In genomic region chr13:76828316-76828741, GRCh38 we compare ENCODE assay signal across 13 cellular contexts. TPM values are rescaled to one million over a fixed set of nuclear protein-coding genes. Genes with fewer than 3 reads are reported as not detected.
DNase-seq lines count a peak whose midpoint lies in the region; ATAC-seq lines count a peak whose summit lies in the region.
"Had no signal": no experiment of that assay in that cellular context is flagged by ENCODE, and none has a peak within 500 bp of the region (broad histone marks: within the 10 kb centered on the region; RNA-seq: fewer than 3 reads in every experiment).

No MANE protein-coding gene starts in this region.

- no peaks in the 10 kb centered on the region for H3K36me3 Mint-ChIP-seq in effector memory CD8-positive, alpha-beta T cell (ENCODE audit: insufficient read depth)

- DNase-seq in AG20443 (ENCODE audit: low spot score) (peak; percentile 31), NCI-H69 (lab: John Stamatoyannopoulos, UW) (peak; percentile 87), AML-193 (lab: John Stamatoyannopoulos, UW) (no peak), HT-29 (ENCODE audit: low spot score) (no peak)
- DNase-seq in effector memory CD8-positive, alpha-beta T cell, result no peak
- DNase-seq: Calu3, cortex of kidney, head of caudate nucleus, SW 1271 had no signal

- ATAC-seq in GM18520 (IDR thresholded peaks at IDR 0.05; ENCODE audit: unreplicated experiment), result peak; percentile 58
- peak; percentile 51 for ATAC-seq in HG02642 (IDR thresholded peaks at IDR 0.05; ENCODE audit: poor library complexity, unreplicated experiment)
- ATAC-seq in GM19023 (IDR thresholded peaks at IDR 0.05; ENCODE audit: unreplicated experiment), result no peak
- ATAC-seq in effector memory CD8-positive, alpha-beta T cell (replicated peaks), result no peak

- H3K27ac Mint-ChIP-seq in effector memory CD8-positive, alpha-beta T cell, result no peak overlapping the region
- H3K27ac Mint-ChIP-seq: activated T-helper 1 cell treated with anti-CD3 and anti-CD28 coated beads, Interleukin-12 subunit alpha, Interleukin-12 subunit beta, Interleukin-2, Interleukin-4 antibody, amounts not matched to agents 30 ng/mL and 10 ng/mL and 1 ng/mL, durations not matched to agents 14 hours and 24 hours and 36 hours had no signal

- no peaks in the 10 kb centered on the region for H3K4me1 Mint-ChIP-seq in effector memory CD8-positive, alpha-beta T cell (ENCODE audit: low read depth in 2 of 2)

- H3K9me3 Mint-ChIP-seq in effector memory CD8-positive, alpha-beta T cell, result no peaks in the 10 kb centered on the region
- H3K9me3 Mint-ChIP-seq: activated T-helper 1 cell treated with anti-CD3 and anti-CD28 coated beads, Interleukin-12 subunit alpha, Interleukin-12 subunit beta, Interleukin-2, Interleukin-4 antibody, amounts not matched to agents 30 ng/mL and 10 ng/mL and 1 ng/mL, durations not matched to agents 14 hours and 24 hours and 36 hours had no signal

- H3K4me3 Mint-ChIP-seq in effector memory CD8-positive, alpha-beta T cell, result no peak overlapping the region
- H3K4me3 Mint-ChIP-seq: activated T-helper 1 cell treated with anti-CD3 and anti-CD28 coated beads, Interleukin-12 subunit alpha, Interleukin-12 subunit beta, Interleukin-2, Interleukin-4 antibody, amounts not matched to agents 30 ng/mL and 10 ng/mL and 1 ng/mL, durations not matched to agents 14 hours and 24 hours and 36 hours had no signal

- peaks cover 30 to 56% of the 10 kb centered on the region in 2 donors for H3K27me3 Mint-ChIP-seq in effector memory CD8-positive, alpha-beta T cell

RNA-seq across cellular contexts. Expression of gene KCTD12, which starts 57.9 kb away (rescaled TPM):
- total RNA-seq in HT-29 (2014; rRNA removed; shearing (Covaris generic)), result 6.4 and 7.4 TPM in 2 replicates

Comparison
In these comparisons a context has a peak if more than half of its experiments do, and no peak if none do; other contexts are left out.
1. DNase-seq: peak in AG20443 (single experiment) and NCI-H69 (single experiment); none in AML-193 (0 of 2), effector memory CD8-positive, alpha-beta T cell (0 of 3) and HT-29 (single experiment).
2. ATAC-seq: peak in GM18520 (single experiment) and HG02642 (single experiment); none in GM19023 (single experiment) and effector memory CD8-positive, alpha-beta T cell (single experiment).